Comparison of ENCODE assay signal across 1 cellular context in the genomic region with DNA sequence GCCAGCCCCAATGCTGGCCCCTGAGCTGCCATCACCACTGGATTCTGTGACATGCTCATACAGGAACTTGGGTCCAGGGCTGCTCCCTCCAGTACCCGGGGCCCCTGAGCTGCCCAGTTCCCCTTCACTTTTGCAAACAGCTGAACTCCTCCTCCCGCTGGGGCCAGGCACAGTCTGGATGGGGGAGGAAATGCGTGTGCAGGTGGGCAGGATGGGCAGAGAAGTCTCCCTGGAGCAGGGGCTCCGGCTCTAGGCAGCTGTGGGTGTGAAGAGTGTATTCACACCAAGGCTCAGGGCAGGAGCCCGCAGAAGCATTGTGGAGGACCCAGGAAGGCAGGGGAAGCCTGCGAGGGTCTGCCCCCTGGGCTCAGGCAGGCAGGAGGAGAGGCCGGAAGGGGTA.
TF ChIP-seq lines count a peak whose summit lies in the region.

No MANE protein-coding gene starts in this region.

TF ChIP-seq in IMR-90, 13 proteins besides CTCF, POLR2A, EP300 and RAD21:
- no peak for TF ChIP-seq NFE2L2 (IDR thresholded peaks at IDR 0.05; ENCODE audit: low read depth, low read length)
- no peak for TF ChIP-seq MAFK (IDR thresholded peaks at IDR 0.05; ENCODE audit: low read depth, low read length)
- TF ChIP-seq, protein P1, sequence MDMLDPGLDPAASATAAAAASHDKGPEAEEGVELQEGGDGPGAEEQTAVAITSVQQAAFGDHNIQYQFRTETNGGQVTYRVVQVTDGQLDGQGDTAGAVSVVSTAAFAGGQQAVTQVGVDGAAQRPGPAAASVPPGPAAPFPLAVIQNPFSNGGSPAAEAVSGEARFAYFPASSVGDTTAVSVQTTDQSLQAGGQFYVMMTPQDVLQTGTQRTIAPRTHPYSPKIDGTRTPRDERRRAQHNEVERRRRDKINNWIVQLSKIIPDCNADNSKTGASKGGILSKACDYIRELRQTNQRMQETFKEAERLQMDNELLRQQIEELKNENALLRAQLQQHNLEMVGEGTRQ (IDR thresholded peaks at IDR 0.05; ENCODE audit: low read depth, low read length) = no peak
- TF ChIP-seq SMC3 (IDR thresholded peaks at IDR 0.05; ENCODE audit: low read depth, low read length) = no peak
- TF ChIP-seq FOS (IDR thresholded peaks at IDR 0.05; ENCODE audit: low read depth, low read length) = no peak
- no peak for TF ChIP-seq CEBPB (IDR thresholded peaks at IDR 0.05; ENCODE audit: low read depth, low read length)
- no peak for TF ChIP-seq RFX5 (IDR thresholded peaks at IDR 0.05; ENCODE audit: low read depth, low read length)
- no peak for TF ChIP-seq RCOR1 (IDR thresholded peaks at IDR 0.05; ENCODE audit: insufficient replicate concordance, low read length)
- TF ChIP-seq CHD1 (IDR thresholded peaks at IDR 0.05; ENCODE audit: low read depth, low read length) = no peak
- no peak for TF ChIP-seq BHLHE40 (IDR thresholded peaks at IDR 0.05; ENCODE audit: low read depth, low read length)
- no peak for TF ChIP-seq MXI1 (IDR thresholded peaks at IDR 0.05; ENCODE audit: borderline replicate concordance, low read depth, low read length)
- no peak for TF ChIP-seq MAZ (IDR thresholded peaks at IDR 0.05; ENCODE audit: borderline replicate concordance, low read depth, low read length)
- TF ChIP-seq, protein P2, sequence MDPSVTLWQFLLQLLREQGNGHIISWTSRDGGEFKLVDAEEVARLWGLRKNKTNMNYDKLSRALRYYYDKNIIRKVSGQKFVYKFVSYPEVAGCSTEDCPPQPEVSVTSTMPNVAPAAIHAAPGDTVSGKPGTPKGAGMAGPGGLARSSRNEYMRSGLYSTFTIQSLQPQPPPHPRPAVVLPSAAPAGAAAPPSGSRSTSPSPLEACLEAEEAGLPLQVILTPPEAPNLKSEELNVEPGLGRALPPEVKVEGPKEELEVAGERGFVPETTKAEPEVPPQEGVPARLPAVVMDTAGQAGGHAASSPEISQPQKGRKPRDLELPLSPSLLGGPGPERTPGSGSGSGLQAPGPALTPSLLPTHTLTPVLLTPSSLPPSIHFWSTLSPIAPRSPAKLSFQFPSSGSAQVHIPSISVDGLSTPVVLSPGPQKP (IDR thresholded peaks at IDR 0.05; ENCODE audit: borderline replicate concordance, low read depth, low read length) = no peak
